19 cellular contexts compared by ENCODE assay signal in the genomic region with DNA sequence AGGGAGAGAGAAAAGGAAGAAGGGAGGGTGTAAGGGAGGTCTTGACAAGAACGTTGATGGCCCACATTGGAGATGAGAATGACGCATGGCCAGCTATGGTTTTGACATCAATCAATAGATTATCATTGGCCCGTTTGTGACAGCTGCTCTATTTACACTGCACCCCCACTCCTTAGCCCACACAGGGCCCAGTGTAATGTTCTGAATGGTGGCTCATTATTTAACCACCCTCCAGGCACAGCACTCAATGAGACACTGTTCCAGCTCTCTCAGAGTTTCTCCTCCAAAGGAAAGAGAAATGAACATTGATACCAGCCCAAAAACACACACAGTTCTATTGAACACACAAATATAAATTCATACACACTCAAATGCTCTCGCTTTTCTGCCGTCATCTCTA.
"Had no signal": no experiment of that assay in that cellular context is flagged by ENCODE, and none has a peak within 500 bp of the region (broad histone marks: within the 10 kb centered on the region; RNA-seq: fewer than 3 reads in every experiment).

No MANE protein-coding gene starts in this region.

- DNase-seq: activated naive CD4-positive, alpha-beta T cell; activated naive CD8-positive, alpha-beta T cell treated with anti-CD3 and anti-CD28 coated beads for 36 hours; activated T-cell treated with anti-CD3 and anti-CD28 coated beads, Interleukin-2, amount 50 U/mL, for 24 hours; amniotic stem cell; cerebellar nuclear complex; immature natural killer cell; kidney glomerular epithelial cell; left ventricle myocardium inferior; mammary epithelial cell; stimulated activated CD4-positive, alpha-beta T cell treated with anti-CD3 and anti-CD28 coated beads, Interleukin-2, amount 100 ng/mL, for 48 hours; stimulated activated CD8-positive, alpha-beta memory T cell treated with anti-CD3 and anti-CD28 coated beads, Interleukin-4, amount 100 ng/mL, for 48 hours; stimulated activated naive B cell treated with anti-CD40 and anti-IgM and Interleukin-4, amounts not matched to agents 10 μg/mL and 1 μg/mL and 100 μg/mL, for 72 hours; T-helper 9 cell; thyroid gland had no signal

- H3K27me3 ChIP-seq: thyroid gland had no signal

- H3K4me3 Mint-ChIP-seq: activated naive CD8-positive, alpha-beta T cell treated with anti-CD3 and anti-CD28 coated beads for 36 hours; activated T-cell treated with anti-CD3 and anti-CD28 coated beads, Interleukin-2, amount 50 U/mL, for 24 hours; immature natural killer cell; nephron; stimulated activated naive B cell treated with anti-CD40 and anti-IgM and Interleukin-4, amounts not matched to agents 10 μg/mL and 1 μg/mL and 100 μg/mL, for 72 hours; WTC11 had no signal

- H3K27ac ChIP-seq: left ventricle myocardium inferior, parathyroid adenoma, thyroid gland had no signal

- H3K27me3 Mint-ChIP-seq: stimulated activated naive B cell treated with anti-CD40 and anti-IgM and Interleukin-4, amounts not matched to agents 10 μg/mL and 1 μg/mL and 100 μg/mL, for 72 hours had no signal

- H3K4me3 ChIP-seq: coronary artery, left ventricle myocardium inferior, thyroid gland had no signal

- H3K9me3 ChIP-seq: thyroid gland had no signal

- H3K4me1 Mint-ChIP-seq: activated naive CD8-positive, alpha-beta T cell treated with anti-CD3 and anti-CD28 coated beads for 36 hours; immature natural killer cell; nephron; stimulated activated naive B cell treated with anti-CD40 and anti-IgM and Interleukin-4, amounts not matched to agents 10 μg/mL and 1 μg/mL and 100 μg/mL, for 72 hours; WTC11 had no signal

- H3K36me3 ChIP-seq: left ventricle myocardium inferior, thyroid gland had no signal

- H3K9me3 Mint-ChIP-seq: activated naive CD8-positive, alpha-beta T cell treated with anti-CD3 and anti-CD28 coated beads for 36 hours; activated T-helper 2 cell treated with anti-CD3 and anti-CD28 coated beads, Interferon-gamma antibody, Interleukin-2, Interleukin-4, amounts not matched to agents 10 μg/mL and 5 μg/mL and 100 μg/mL, durations not matched to agents 14 hours and 24 hours and 36 hours had no signal

- H3K36me3 Mint-ChIP-seq: activated naive CD8-positive, alpha-beta T cell treated with anti-CD3 and anti-CD28 coated beads for 36 hours; immature natural killer cell; stimulated activated naive B cell treated with anti-CD40 and anti-IgM and Interleukin-4, amounts not matched to agents 10 μg/mL and 1 μg/mL and 100 μg/mL, for 72 hours had no signal

- H3K4me1 ChIP-seq: left ventricle myocardium inferior, parathyroid adenoma, thyroid gland had no signal

- H3K27ac Mint-ChIP-seq: activated naive CD8-positive, alpha-beta T cell treated with anti-CD3 and anti-CD28 coated beads for 36 hours; activated T-cell treated with anti-CD3 and anti-CD28 coated beads, Interleukin-2, amount 50 U/mL, for 24 hours; activated T-helper 2 cell treated with anti-CD3 and anti-CD28 coated beads, Interferon-gamma antibody, Interleukin-2, Interleukin-4, amounts not matched to agents 10 μg/mL and 5 μg/mL and 100 μg/mL, durations not matched to agents 14 hours and 24 hours and 36 hours; immature natural killer cell; nephron; stimulated activated naive B cell treated with anti-CD40 and anti-IgM and Interleukin-4, amounts not matched to agents 10 μg/mL and 1 μg/mL and 100 μg/mL, for 72 hours; WTC11 had no signal

- ATAC-seq: stimulated activated naive B cell treated with anti-CD40 and anti-IgM and Interleukin-4, amounts not matched to agents 10 μg/mL and 1 μg/mL and 100 μg/mL, for 72 hours; WTC11 had no signal
